ENCODE assay signal across 8 cellular contexts in genomic region chr13:27131202-27131623, GRCh38. TPM values are rescaled to one million over a fixed set of nuclear protein-coding genes. Genes with fewer than 3 reads are reported as not detected.
DNase-seq lines count a peak whose midpoint lies in the region; ATAC-seq and TF ChIP-seq lines count a peak whose summit lies in the region.

No MANE protein-coding gene starts in this region.

- H3K27ac ChIP-seq in fibroblast of lung (ENCODE audit: insufficient read depth, low read length) (peak overlapping the region; percentile 18), body of pancreas (no peak overlapping the region), spleen (peak overlapping the region in 4 of 8 donors; percentile 18 to 36 (median 32))

- H3K4me3 Mint-ChIP-seq in activated CD4-positive, alpha-beta memory T cell treated with anti-CD3 and anti-CD28 coated beads, Interleukin-2, amount 10 ng/mL, durations not matched to agents 7 days and 5 days: peak overlapping the region; percentile 11

- no peak overlapping the region for H3K9ac ChIP-seq in fibroblast of lung (ENCODE audit: insufficient read depth, low read length)

- DNase-seq in stimulated activated naive CD4-positive, alpha-beta T cell treated with Interleukin-2 at 50 U/mL for 16 hours (lab: John Stamatoyannopoulos, UW): peak; percentile 76
- DNase-seq in stimulated activated naive CD4-positive, alpha-beta T cell (lab: John Stamatoyannopoulos, UW): no peak
- DNase-seq in activated CD4-positive, alpha-beta memory T cell treated with anti-CD3 and anti-CD28 coated beads, Interleukin-2, amount 10 ng/mL, durations not matched to agents 7 days and 5 days: peak; percentile 81
- DNase-seq in fibroblast of lung (ENCODE audit: low read depth in 2 of 2) (peak in 1 of 2 donors; percentile 68), body of pancreas (no peak), spleen (no peak)
- peak; percentile 88 for DNase-seq in stimulated activated CD4-positive, alpha-beta T cell treated with anti-CD3 and anti-CD28 coated beads, Interleukin-4, amount 100 ng/mL, for 24 hours

- no peaks in the 10 kb centered on the region for H3K9me3 ChIP-seq in fibroblast of lung (ENCODE audit: control insufficient read depth, insufficient read depth, low read depth, low read length)
- no peaks in the 10 kb centered on the region for H3K9me3 ChIP-seq in body of pancreas
- peaks cover 0 to 17% (median 12%) of the 10 kb centered on the region in 8 donors for H3K9me3 ChIP-seq in spleen

- H3K4me1 ChIP-seq in fibroblast of lung (ENCODE audit: control insufficient read depth, extremely low read depth, insufficient read depth, low read length): peaks cover 2% of the 10 kb centered on the region
- peaks cover 49% of the 10 kb centered on the region for H3K4me1 ChIP-seq in body of pancreas
- peaks cover 0 to 90% (median 46%) of the 10 kb centered on the region in 6 donors for H3K4me1 ChIP-seq in spleen

- H4K20me1 ChIP-seq in fibroblast of lung (ENCODE audit: control insufficient read depth, extremely low read depth, insufficient read depth, low read length): no peaks in the 10 kb centered on the region

- CTCF ChIA-PET in activated CD4-positive, alpha-beta memory T cell treated with anti-CD3 and anti-CD28 coated beads, Interleukin-2, amount 10 ng/mL, durations not matched to agents 7 days and 5 days (lab: Charles Lee): interaction anchor here (1.0 to 1.7 kb wide), 4 partner anchors 9 to 490 kb away, joined by 3 to 5 read pairs (median 4); no protein-coding TSS in a partner anchor

- TF ChIP-seq CTCF in fibroblast of lung (conservative IDR thresholded peaks at IDR 0.05 in 1 of 2, IDR thresholded peaks at IDR 0.05 in 1 of 2; ENCODE audit: low read depth in 1 of 2, low read length in 2 of 2) (no peak), body of pancreas (IDR thresholded peaks at IDR 0.05) (no peak), spleen (IDR thresholded peaks at IDR 0.05 in 8 of 11, conservative IDR thresholded peaks at IDR 0.05 in 3 of 11) (no peak)

- no peaks in the 10 kb centered on the region for H3K27me3 Mint-ChIP-seq in activated CD4-positive, alpha-beta memory T cell treated with anti-CD3 and anti-CD28 coated beads, Interleukin-2, amount 10 ng/mL, durations not matched to agents 7 days and 5 days

- POLR2A ChIA-PET in activated CD4-positive, alpha-beta memory T cell treated with anti-CD3 and anti-CD28 coated beads, Interleukin-2, amount 10 ng/mL, durations not matched to agents 7 days and 5 days (lab: Charles Lee): interaction anchor here (1.0 to 3.8 kb wide), 11 partner anchors 8 to 489 kb away, joined by 3 to 24 read pairs (median 5); partner anchors contain the start of gene LNX2

- H3K27ac Mint-ChIP-seq in activated CD4-positive, alpha-beta memory T cell treated with anti-CD3 and anti-CD28 coated beads, Interleukin-2, amount 10 ng/mL, durations not matched to agents 7 days and 5 days: peak overlapping the region; percentile 63

- H3K27me3 ChIP-seq in fibroblast of lung (ENCODE audit: control insufficient read depth, insufficient read depth, low read length) (no peaks in the 10 kb centered on the region), body of pancreas (no peaks in the 10 kb centered on the region), spleen (replicated peaks in 1 of 7) (no peaks in the 10 kb centered on the region)

- ATAC-seq in HG03469 (IDR thresholded peaks at IDR 0.05; ENCODE audit: unreplicated experiment): peak; percentile 81
- no peak for ATAC-seq in body of pancreas

- 79 to 85% methylated on average over 4 of the region's 4 CpGs for WGBS in body of pancreas, 2 donors
- WGBS in spleen, 5 donors: 50 to 70% (median 54%) methylated on average over 4 of the region's 4 CpGs

- H2AFZ ChIP-seq in fibroblast of lung (ENCODE audit: low read length): no peak overlapping the region

- no peak overlapping the region for H3K4me2 ChIP-seq in fibroblast of lung (ENCODE audit: extremely low read depth, insufficient read depth, low read length)

- peaks cover 10% of the 10 kb centered on the region for H3K9me3 Mint-ChIP-seq in activated CD4-positive, alpha-beta memory T cell treated with anti-CD3 and anti-CD28 coated beads, Interleukin-2, amount 10 ng/mL, durations not matched to agents 7 days and 5 days

- H3K36me3 Mint-ChIP-seq in activated CD4-positive, alpha-beta memory T cell treated with anti-CD3 and anti-CD28 coated beads, Interleukin-2, amount 10 ng/mL, durations not matched to agents 7 days and 5 days (ENCODE audit: low read depth): peaks cover 30% of the 10 kb centered on the region

- intact Hi-C loops in body of pancreas (cut with DNase I): no loop called here
- intact Hi-C loops in spleen (cut with DNase I; ENCODE audit: low total_unique reads): no loop called here

- TF ChIP-seq POLR2A in body of pancreas (IDR thresholded peaks at IDR 0.05) (no peak), spleen (IDR thresholded peaks at IDR 0.05) (no peak)

- H3K4me3 ChIP-seq in fibroblast of lung (replicated peaks in 1 of 4; ENCODE audit: control extremely low read depth in 1 of 4, insufficient read depth in 1 of 4, low read depth in 3 of 4, low read length in 4 of 4) (no peak overlapping the region), body of pancreas (no peak overlapping the region), spleen (no peak overlapping the region)

- H3K4me1 Mint-ChIP-seq in activated CD4-positive, alpha-beta memory T cell treated with anti-CD3 and anti-CD28 coated beads, Interleukin-2, amount 10 ng/mL, durations not matched to agents 7 days and 5 days: peaks cover 78% of the 10 kb centered on the region

- H3K79me2 ChIP-seq in fibroblast of lung (ENCODE audit: control insufficient read depth, insufficient read depth, low read length): peaks cover 79% of the 10 kb centered on the region

- H3K36me3 ChIP-seq in fibroblast of lung (ENCODE audit: control insufficient read depth, insufficient read depth, low read length): no peaks in the 10 kb centered on the region
- H3K36me3 ChIP-seq in body of pancreas (replicated peaks in 1 of 2; ENCODE audit: insufficient read depth in 1 of 2, low read depth in 2 of 2): no peaks in the 10 kb centered on the region
- H3K36me3 ChIP-seq in spleen: no peaks in the 10 kb centered on the region

RNA-seq across cellular contexts. Expression of gene USP12, which starts 40.4 kb away (rescaled TPM):
- total RNA-seq in activated CD4-positive, alpha-beta memory T cell treated with anti-CD3 and anti-CD28 coated beads, Interleukin-2, amount 10 ng/mL, durations not matched to agents 7 days and 5 days: 10 to 100 TPM; 22.5 to 23.5 TPM
- total RNA-seq in fibroblast of lung (23.6 and 36.3 TPM in 2 replicates), body of pancreas (10 to 100 TPM; 12.9 to 16.9 TPM), spleen (10 to 100 TPM; 26.9 to 37.3 (median 34.3) TPM)
- polyA plus RNA-seq in fibroblast of lung (17.3 and 18.9 TPM in 2 replicates), spleen (10 to 100 TPM; 13.3 to 18.8 (median 16.1) TPM)
- polyA plus RNA-seq in fibroblast of lung (2012): 12.5 and 19.4 TPM in 2 replicates
- 1.8 and 2.3 TPM in 2 replicates for polyA minus RNA-seq in fibroblast of lung (ENCODE audit: low replicate concordance)

Comparison
In these comparisons a context has a peak if more than half of its experiments do, and no peak if none do; other contexts are left out.
1. DNase-seq: peak in stimulated activated naive CD4-positive, alpha-beta T cell treated with Interleukin-2 at 50 U/mL for 16 hours (single experiment), activated CD4-positive, alpha-beta memory T cell treated with anti-CD3 and anti-CD28 coated beads, Interleukin-2, amount 10 ng/mL, durations not matched to agents 7 days and 5 days (single experiment) and stimulated activated CD4-positive, alpha-beta T cell treated with anti-CD3 and anti-CD28 coated beads, Interleukin-4, amount 100 ng/mL, for 24 hours (single experiment); none in stimulated activated naive CD4-positive, alpha-beta T cell (0 of 6), body of pancreas (0 of 4) and spleen (single experiment).